1 cellular context compared by ENCODE assay signal in genomic region chr11:3051435-3052108, GRCh38.
TF ChIP-seq lines count a peak whose summit lies in the region.

No MANE protein-coding gene starts in this region.

TF ChIP-seq in IMR-90, 13 proteins besides CTCF, POLR2A, EP300 and RAD21 (continued from another document):
- peak; percentile 37; the same call in 1 of the 2 replicates for TF ChIP-seq SMC3 (IDR thresholded peaks at IDR 0.05; ENCODE audit: low read depth, low read length)
